ENCODE assay signal across 20 cellular contexts in the genomic region with DNA sequence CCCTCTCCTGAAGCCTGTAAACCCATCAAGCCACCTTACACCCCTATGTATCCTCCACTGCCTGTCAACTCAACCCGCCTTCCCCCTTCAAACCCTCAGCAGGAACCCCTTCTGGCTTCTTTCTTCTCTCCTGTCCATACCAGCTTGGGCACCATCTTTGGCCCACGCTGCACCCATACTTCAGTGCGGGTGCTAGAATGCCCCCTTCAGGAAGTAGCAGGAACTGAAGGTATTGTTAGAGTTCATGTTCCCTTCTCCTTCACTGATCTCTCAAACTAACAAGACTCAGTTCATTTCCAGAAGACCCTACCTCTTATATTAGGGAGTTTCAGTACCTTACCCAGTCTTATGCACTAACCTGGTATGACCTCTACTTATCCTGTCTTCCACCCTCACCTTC. TPM values are rescaled to one million over a fixed set of nuclear protein-coding genes. Genes with fewer than 3 reads are reported as not detected.
"Had no signal": no experiment of that assay in that cellular context is flagged by ENCODE, and none has a peak within 500 bp of the region (broad histone marks: within the 10 kb centered on the region; RNA-seq: fewer than 3 reads in every experiment).

No MANE protein-coding gene starts in this region.

- FAIRE-seq: endometrium, urothelium cell line had no signal

- H3K9me3 ChIP-seq: colonic mucosa, gastrocnemius medialis, heart right ventricle, left ventricle myocardium inferior, thyroid gland had no signal

- ATAC-seq: activated CD4-positive, CD25-positive, alpha-beta regulatory T cell treated with anti-CD3 and anti-CD28 coated beads, Interleukin-2, amount 50 U/mL, for 24 hours; activated naive CD8-positive, alpha-beta T cell treated with anti-CD3 and anti-CD28 coated beads, Interleukin-2, amount 50 U/mL, for 24 hours; activated T-cell treated with anti-CD3 and anti-CD28 coated beads, Interleukin-2, amount 50 U/mL, for 4 hours; gastrocnemius medialis; heart right ventricle had no signal

- H3K27me3 ChIP-seq: colonic mucosa, gastrocnemius medialis, heart right ventricle, spleen, thyroid gland had no signal

- H3K27ac ChIP-seq: colonic mucosa, gastrocnemius medialis, heart right ventricle, left ventricle myocardium inferior, spleen, thyroid gland had no signal

- H3K4me1 ChIP-seq: colonic mucosa, gastrocnemius medialis, heart right ventricle, left ventricle myocardium inferior, spleen, thyroid gland had no signal

- H3K36me3 ChIP-seq: colonic mucosa, gastrocnemius medialis, heart right ventricle, left ventricle myocardium inferior, spleen, thyroid gland had no signal

- DNase-seq: activated CD4-positive, alpha-beta T cell treated with anti-CD3 and anti-CD28 coated beads, Interleukin-2, amount 10 ng/mL, durations not matched to agents 7 days and 5 days; activated CD8-positive, alpha-beta memory T cell treated with anti-CD3 and anti-CD28 coated beads, Interleukin-2, amount 50 U/mL, for 4 hours; activated naive CD4-positive, alpha-beta T cell treated with anti-CD3 and anti-CD28 coated beads for 36 hours; activated naive CD8-positive, alpha-beta T cell treated with anti-CD3 and anti-CD28 coated beads, Interleukin-2, amount 50 U/mL, for 24 hours; activated T-cell treated with anti-CD3 and anti-CD28 coated beads, Interleukin-2, amount 50 U/mL, for 4 hours; anterior cingulate cortex; colonic mucosa; gastrocnemius medialis; heart right ventricle; kidney glomerular epithelial cell; left ventricle myocardium inferior; nephron progenitor cell; nucleus accumbens; spleen; stimulated activated naive CD4-positive, alpha-beta T cell treated with Interleukin-2 at 50 U/mL for 16 hours; thyroid gland had no signal

- H3K4me3 ChIP-seq: colonic mucosa, gastrocnemius medialis, heart right ventricle, left ventricle myocardium inferior, spleen, thyroid gland had no signal

RNA-seq across cellular contexts. Expression of gene UGT2B17, which starts 1.5 kb away (rescaled TPM):
- total RNA-seq: activated CD4-positive, alpha-beta T cell treated with anti-CD3 and anti-CD28 coated beads, Interleukin-2, amount 10 ng/mL, durations not matched to agents 7 days and 5 days; activated naive CD4-positive, alpha-beta T cell treated with anti-CD3 and anti-CD28 coated beads for 36 hours; left ventricle myocardium inferior; myocyte; thyroid gland had no signal
